ENCODE assay signal across 1 cellular context in genomic region chr1:203742446-203742845, GRCh38.
TF ChIP-seq lines count a peak whose summit lies in the region.

No MANE protein-coding gene starts in this region.

TF ChIP-seq in IMR-90, 13 proteins besides CTCF, POLR2A, EP300 and RAD21 (continued from another document):
- no peak for TF ChIP-seq CHD1 (IDR thresholded peaks at IDR 0.05; ENCODE audit: low read depth, low read length)
- TF ChIP-seq CEBPB (IDR thresholded peaks at IDR 0.05; ENCODE audit: low read depth, low read length), result no peak
- no peak for TF ChIP-seq FOS (IDR thresholded peaks at IDR 0.05; ENCODE audit: low read depth, low read length)
